In genomic region chr12:121001841-121002483, GRCh38 we compare ENCODE assay signal across 26 cellular contexts. TPM values are rescaled to one million over a fixed set of nuclear protein-coding genes. Genes with fewer than 3 reads are reported as not detected.
DNase-seq lines count a peak whose midpoint lies in the region; ATAC-seq and TF ChIP-seq lines count a peak whose summit lies in the region.
"Had no signal": no experiment of that assay in that cellular context is flagged by ENCODE, and none has a peak within 500 bp of the region (broad histone marks: within the 10 kb centered on the region; RNA-seq: fewer than 3 reads in every experiment).

No MANE protein-coding gene starts in this region.

- H3K4me2 ChIP-seq in BLaER1 = no peak overlapping the region

- H3K4me3 ChIP-seq in BLaER1 = no peak overlapping the region
- H3K4me3 ChIP-seq: SJCRH30 had no signal

- no peak overlapping the region for H3K9ac ChIP-seq in BLaER1

- peaks cover 6% of the 10 kb centered on the region for H3K27me3 Mint-ChIP-seq in nephron progenitor cell (ENCODE audit: low read depth, poor library complexity)
- H3K27me3 Mint-ChIP-seq: B cell had no signal

- peaks cover 35% of the 10 kb centered on the region for H3K36me3 Mint-ChIP-seq in nephron progenitor cell (ENCODE audit: low read depth)

- H3K4me1 Mint-ChIP-seq in nephron progenitor cell = peaks cover 10% of the 10 kb centered on the region
- H3K4me1 Mint-ChIP-seq: B cell had no signal

- H3K9me3 Mint-ChIP-seq in nephron progenitor cell = no peaks in the 10 kb centered on the region

- H3K4me1 ChIP-seq in BLaER1 = peaks cover 50% of the 10 kb centered on the region
- H3K4me1 ChIP-seq: SJCRH30 had no signal

- H3K27ac Mint-ChIP-seq in nephron progenitor cell = peak overlapping the region; percentile 42
- H3K27ac Mint-ChIP-seq: B cell had no signal

- H3K36me3 ChIP-seq in BLaER1 = peaks cover 61% of the 10 kb centered on the region

- no peak overlapping the region for H3K4me3 Mint-ChIP-seq in nephron progenitor cell
- H3K4me3 Mint-ChIP-seq: B cell, CD14-positive monocyte had no signal

- no peaks in the 10 kb centered on the region for H3K27me3 ChIP-seq in BLaER1
- H3K27me3 ChIP-seq: SJCRH30 had no signal

- H3K9me3 ChIP-seq in BLaER1 = no peaks in the 10 kb centered on the region
- H3K9me3 ChIP-seq: SJCRH30 had no signal

- DNase-seq in dermis blood vessel endothelial cell = peak; percentile 51
- DNase-seq in nephron progenitor cell = no peak
- no peak for DNase-seq in NCI-H2029 treated with DMSO at 0.1 percent for 48 hours (lab: John Stamatoyannopoulos, UW)
- no peak for DNase-seq in activated CD4-positive, alpha-beta T cell treated with anti-CD3 and anti-CD28 coated beads for 48 hours
- no peak for DNase-seq in central memory CD4-positive, alpha-beta T cell
- DNase-seq: DMS153; DND-41; Karpas-422; NCI-H1092 treated with DMSO at 0.1 percent for 48 hours; NCI-H1436; NCI-H187 treated with DMSO at 0.1 percent for 48 hours; NCI-H446 treated with DMSO at 0.1 percent for 48 hours; NCI-H526; NCI-H82; NK-92 treated with Interleukin-12 subunit alpha and Interleukin-12 subunit beta, amount 100 ng/mL, for 24 hours; PC-3 had no signal

- no peak for TF ChIP-seq CTCF in 22Rv1 (IDR thresholded peaks at IDR 0.05)
- TF ChIP-seq CTCF in nephron progenitor cell (IDR thresholded peaks at IDR 0.05) = no peak

- 0 out of 2 replicates have a peak overlapping the region, but pooled peaks have one; percentile 12 for H3K27ac ChIP-seq in 22Rv1
- H3K27ac ChIP-seq in BLaER1 = 0 out of 2 replicates have a peak overlapping the region, but pooled peaks have one; percentile 9
- H3K27ac ChIP-seq: HL-60, SJCRH30 had no signal

- no peaks in the 10 kb centered on the region for H4K20me1 ChIP-seq in BLaER1

- ATAC-seq in HG03469 (IDR thresholded peaks at IDR 0.05; ENCODE audit: unreplicated experiment) = no peak
- ATAC-seq: HCT116, PC-3 had no signal

RNA-seq across cellular contexts. Expression of gene C12orf43, which starts 14.3 kb away (rescaled TPM):
- 11.1 and 22.2 TPM in 2 replicates for total RNA-seq in dermis blood vessel endothelial cell

RNA-seq across cellular contexts. Expression of gene HNF1A, which starts 23.6 kb away (rescaled TPM):
- not detected in 2 replicates for total RNA-seq in dermis blood vessel endothelial cell
- total RNA-seq: B cell, H1, M059J, PC-3 had no signal

RNA-seq across cellular contexts. Expression of gene OASL, which starts 37.1 kb away (rescaled TPM):
- 0.34 and 0.74 TPM in 2 replicates for total RNA-seq in dermis blood vessel endothelial cell
- total RNA-seq: H1, SJCRH30 had no signal
